In the genomic region with DNA sequence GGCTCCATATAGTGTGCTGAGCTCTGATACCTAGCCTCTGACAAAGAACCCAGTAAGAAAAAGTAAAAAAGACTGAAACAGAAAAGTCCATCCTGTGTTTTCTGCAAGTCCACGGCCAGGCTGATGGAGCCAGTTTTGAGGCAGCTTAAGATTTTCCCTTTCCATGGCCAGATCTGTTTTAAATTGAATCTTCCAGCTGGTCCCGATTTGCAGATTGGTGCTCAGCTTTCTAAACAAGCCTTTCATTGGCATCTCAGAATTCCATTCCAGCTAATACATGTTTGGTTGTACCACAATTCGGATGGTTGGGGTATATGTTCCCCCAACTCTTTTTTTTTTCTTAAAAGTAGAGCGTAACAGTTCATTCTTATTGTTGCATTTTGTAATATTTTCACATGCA, we compare ENCODE assay signal across 21 cellular contexts.
"Had no signal": no experiment of that assay in that cellular context is flagged by ENCODE, and none has a peak within 500 bp of the region (broad histone marks: within the 10 kb centered on the region; RNA-seq: fewer than 3 reads in every experiment).

No MANE protein-coding gene starts in this region.

- H3K9me3 ChIP-seq: heart right ventricle, transverse colon had no signal

- H3K4me3 ChIP-seq: heart right ventricle, transverse colon had no signal

- H3K79me2 ChIP-seq: parathyroid adenoma had no signal

- H3K4me1 Mint-ChIP-seq: activated B cell treated with CpG ODN at 0.5 μM for 24 hours; activated CD4-positive, alpha-beta T cell treated with anti-CD3 and anti-CD28 coated beads for 36 hours; activated naive CD8-positive, alpha-beta T cell treated with anti-CD3 and anti-CD28 coated beads for 36 hours; activated T-helper 17 cell treated with anti-CD3 and anti-CD28 coated beads, Interleukin-2, amount 50 U/mL, for 72 hours; naive thymus-derived CD8-positive, alpha-beta T cell had no signal

- H3K9ac ChIP-seq: parathyroid adenoma had no signal

- H3K27ac ChIP-seq: parathyroid adenoma, transverse colon had no signal

- H3K9me3 Mint-ChIP-seq: activated B cell treated with CpG ODN at 0.5 μM for 24 hours; activated naive CD8-positive, alpha-beta T cell treated with anti-CD3 and anti-CD28 coated beads for 36 hours; activated T-cell treated with anti-CD3 and anti-CD28 coated beads, Interleukin-2, amount 50 U/mL, for 24 hours; activated T-helper 17 cell treated with anti-CD3 and anti-CD28 coated beads, Interleukin-2, amount 50 U/mL, for 72 hours; mesothelial cell of epicardium; stimulated activated naive CD8-positive, alpha-beta T cell treated with anti-CD3 and anti-CD28 coated beads, Interleukin-15, Interleukin-2, amounts not matched to agents 100 ng/mL and 50 ng/mL, for 24 hours had no signal

- H3K4me3 Mint-ChIP-seq: activated B cell treated with CpG ODN at 0.5 μM for 24 hours; activated CD4-positive, alpha-beta T cell treated with anti-CD3 and anti-CD28 coated beads for 36 hours; activated naive CD8-positive, alpha-beta T cell treated with anti-CD3 and anti-CD28 coated beads for 36 hours; activated T-cell treated with anti-CD3 and anti-CD28 coated beads, Interleukin-2, amount 50 U/mL, for 24 hours; activated T-helper 17 cell treated with anti-CD3 and anti-CD28 coated beads, Interleukin-2, amount 50 U/mL, for 72 hours; mesothelial cell of epicardium; stimulated activated naive CD8-positive, alpha-beta T cell treated with anti-CD3 and anti-CD28 coated beads, Interleukin-15, Interleukin-2, amounts not matched to agents 100 ng/mL and 50 ng/mL, for 24 hours had no signal

- DNase-seq: activated B cell treated with CpG ODN at 0.5 μM for 24 hours; activated CD4-positive, alpha-beta T cell treated with anti-CD3 and anti-CD28 coated beads for 36 hours; activated CD4-positive, alpha-beta T cell treated with anti-CD3 and anti-CD28 coated beads, Interleukin-2, amount 50 U/mL, for 4 hours; activated CD8-positive, alpha-beta memory T cell treated with anti-CD3 and anti-CD28 coated beads for 24 hours; activated CD8-positive, alpha-beta memory T cell treated with anti-CD3 and anti-CD28 coated beads, Interleukin-2, amount 50 U/mL, for 4 hours; activated naive CD8-positive, alpha-beta T cell treated with anti-CD3 and anti-CD28 coated beads for 36 hours; activated T-cell treated with anti-CD3 and anti-CD28 coated beads, Interleukin-2, amount 50 U/mL, for 24 hours; cerebellar nuclear complex; cortex of kidney; heart right ventricle; kidney; naive thymus-derived CD8-positive, alpha-beta T cell; nucleus accumbens; right cardiac atrium; stimulated activated CD4-positive, alpha-beta T cell treated with anti-CD3 and anti-CD28 coated beads, Interleukin-1b, Interleukin-23, amount 100 ng/mL, for 48 hours; substantia nigra; transverse colon had no signal

- H3K4me1 ChIP-seq: parathyroid adenoma had no signal

- H2AFZ ChIP-seq: parathyroid adenoma had no signal

- H3K36me3 Mint-ChIP-seq: activated naive CD8-positive, alpha-beta T cell treated with anti-CD3 and anti-CD28 coated beads for 36 hours; mesothelial cell of epicardium; naive thymus-derived CD8-positive, alpha-beta T cell had no signal

- H3K36me3 ChIP-seq: heart right ventricle, transverse colon had no signal

- H3K27me3 ChIP-seq: transverse colon had no signal

- H3K27ac Mint-ChIP-seq: activated B cell treated with CpG ODN at 0.5 μM for 24 hours; activated CD4-positive, alpha-beta T cell treated with anti-CD3 and anti-CD28 coated beads for 36 hours; activated naive CD8-positive, alpha-beta T cell treated with anti-CD3 and anti-CD28 coated beads for 36 hours; activated T-cell treated with anti-CD3 and anti-CD28 coated beads, Interleukin-2, amount 50 U/mL, for 24 hours; activated T-helper 17 cell treated with anti-CD3 and anti-CD28 coated beads, Interleukin-2, amount 50 U/mL, for 72 hours; mesothelial cell of epicardium; naive thymus-derived CD8-positive, alpha-beta T cell; stimulated activated naive CD8-positive, alpha-beta T cell treated with anti-CD3 and anti-CD28 coated beads, Interleukin-15, Interleukin-2, amounts not matched to agents 100 ng/mL and 50 ng/mL, for 24 hours had no signal
